ENCODE assay signal across 38 cellular contexts in genomic region chr10:42880255-42880620, GRCh38.
"Had no signal": no experiment of that assay in that cellular context is flagged by ENCODE, and none has a peak within 500 bp of the region (broad histone marks: within the 10 kb centered on the region; RNA-seq: fewer than 3 reads in every experiment).

No MANE protein-coding gene starts in this region.

- H3K4me3 ChIP-seq: adrenal gland, body of pancreas, esophagus squamous epithelium, gastroesophageal sphincter had no signal

- H3K27ac ChIP-seq: adrenal gland, body of pancreas, epithelial cell of prostate, esophagus squamous epithelium, gastroesophageal sphincter, WERI-Rb-1 had no signal

- H3K4me1 Mint-ChIP-seq: activated CD4-positive, alpha-beta T cell treated with anti-CD3 and anti-CD28 coated beads for 36 hours; activated CD4-positive, alpha-beta T cell treated with anti-CD3 and anti-CD28 coated beads, Interleukin-2, amount 10 ng/mL, durations not matched to agents 24 days and 14 days; activated CD8-positive, alpha-beta memory T cell treated with anti-CD3 and anti-CD28 coated beads, Interleukin-2, amount 10 ng/mL, durations not matched to agents 7 days and 5 days; activated naive CD4-positive, alpha-beta T cell treated with anti-CD3 and anti-CD28 coated beads, Interleukin-2, amount 50 U/mL, for 24 hours; activated naive CD8-positive, alpha-beta T cell treated with anti-CD3 and anti-CD28 coated beads for 36 hours; activated naive CD8-positive, alpha-beta T cell treated with anti-CD3 and anti-CD28 coated beads, Interleukin-2, amount 50 U/mL, for 24 hours had no signal

- FAIRE-seq: colon, endometrium, endothelial cell of umbilical vein had no signal

- H3K27me3 ChIP-seq: adrenal gland, body of pancreas had no signal

- H3K27me3 Mint-ChIP-seq: activated CD4-positive, alpha-beta memory T cell treated with anti-CD3 and anti-CD28 coated beads for 36 hours; activated CD4-positive, alpha-beta T cell treated with anti-CD3 and anti-CD28 coated beads for 36 hours; activated CD8-positive, alpha-beta memory T cell treated with anti-CD3 and anti-CD28 coated beads, Interleukin-2, amount 10 ng/mL, durations not matched to agents 7 days and 5 days; activated naive CD4-positive, alpha-beta T cell treated with anti-CD3 and anti-CD28 coated beads, Interleukin-2, amount 50 U/mL, for 24 hours; activated naive CD8-positive, alpha-beta T cell treated with anti-CD3 and anti-CD28 coated beads, Interleukin-2, amount 50 U/mL, for 24 hours had no signal

- H3K36me3 Mint-ChIP-seq: activated CD4-positive, alpha-beta memory T cell treated with anti-CD3 and anti-CD28 coated beads for 36 hours; activated CD8-positive, alpha-beta memory T cell treated with anti-CD3 and anti-CD28 coated beads, Interleukin-2, amount 10 ng/mL, durations not matched to agents 7 days and 5 days; activated naive CD4-positive, alpha-beta T cell treated with anti-CD3 and anti-CD28 coated beads, Interleukin-2, amount 50 U/mL, for 24 hours had no signal

- H3K4me3 Mint-ChIP-seq: activated CD4-positive, alpha-beta memory T cell treated with anti-CD3 and anti-CD28 coated beads for 36 hours; activated CD4-positive, alpha-beta T cell treated with anti-CD3 and anti-CD28 coated beads for 36 hours; activated CD4-positive, alpha-beta T cell treated with anti-CD3 and anti-CD28 coated beads, Interleukin-2, amount 10 ng/mL, durations not matched to agents 24 days and 14 days; activated CD8-positive, alpha-beta memory T cell treated with anti-CD3 and anti-CD28 coated beads, Interleukin-2, amount 10 ng/mL, durations not matched to agents 7 days and 5 days; activated CD8-positive, alpha-beta T cell treated with anti-CD3 and anti-CD28 coated beads, Interleukin-2, amount 10 ng/mL, durations not matched to agents 7 days and 5 days; activated naive CD4-positive, alpha-beta T cell treated with anti-CD3 and anti-CD28 coated beads for 36 hours; activated naive CD4-positive, alpha-beta T cell treated with anti-CD3 and anti-CD28 coated beads, Interleukin-2, amount 50 U/mL, for 24 hours; activated naive CD8-positive, alpha-beta T cell treated with anti-CD3 and anti-CD28 coated beads for 36 hours; activated naive CD8-positive, alpha-beta T cell treated with anti-CD3 and anti-CD28 coated beads, Interleukin-2, amount 50 U/mL, for 24 hours; activated T-helper 1 cell treated with anti-CD3 and anti-CD28 coated beads, Interleukin-12 subunit alpha, Interleukin-12 subunit beta, Interleukin-2, Interleukin-4 antibody, amounts not matched to agents 30 ng/mL and 10 ng/mL and 1 ng/mL, durations not matched to agents 14 hours and 24 hours and 36 hours; effector memory CD8-positive, alpha-beta T cell; T-helper 17 cell; T-helper 2 cell treated with Interferon-gamma antibody and Interleukin-4, amounts not matched to agents 5 μg/mL and 100 μg/mL, for 36 hours had no signal

- DNase-seq: activated CD4-positive, alpha-beta memory T cell treated with anti-CD3 and anti-CD28 coated beads for 36 hours; activated CD4-positive, alpha-beta T cell treated with anti-CD3 and anti-CD28 coated beads for 36 hours; activated CD4-positive, alpha-beta T cell treated with anti-CD3 and anti-CD28 coated beads, Interleukin-2, amount 10 ng/mL, durations not matched to agents 24 days and 14 days; activated CD4-positive, CD25-positive, alpha-beta regulatory T cell; activated CD4-positive, CD25-positive, alpha-beta regulatory T cell treated with anti-CD3 and anti-CD28 coated beads, Interleukin-2, amount 50 U/mL, for 72 hours; activated CD8-positive, alpha-beta memory T cell treated with anti-CD3 and anti-CD28 coated beads, Interleukin-2, amount 10 ng/mL, durations not matched to agents 7 days and 5 days; activated CD8-positive, alpha-beta memory T cell treated with anti-CD3 and anti-CD28 coated beads, Interleukin-2, amount 50 U/mL, for 4 hours; activated CD8-positive, alpha-beta T cell treated with anti-CD3 and anti-CD28 coated beads, Interleukin-2, amount 10 ng/mL, durations not matched to agents 7 days and 5 days; activated effector memory CD4-positive, alpha-beta T cell treated with anti-CD3 and anti-CD28 coated beads, Interleukin-2, amount 50 U/mL, for 16 hours; activated naive CD4-positive, alpha-beta T cell treated with anti-CD3 and anti-CD28 coated beads for 36 hours; activated naive CD8-positive, alpha-beta T cell treated with anti-CD3 and anti-CD28 coated beads for 36 hours; activated naive CD8-positive, alpha-beta T cell treated with anti-CD3 and anti-CD28 coated beads, Interleukin-2, amount 50 U/mL, for 24 hours; activated T-cell treated with anti-CD3 and anti-CD28 coated beads, Interleukin-2, amount 50 U/mL, for 1 hour; activated T-cell treated with anti-CD3 and anti-CD28 coated beads, Interleukin-2, amount 50 U/mL, for 48 hours; adrenal gland; amygdala; aorta; body of pancreas; caudate nucleus; cortex of kidney; dermis blood vessel endothelial cell; effector CD4-positive, alpha-beta T cell; effector memory CD8-positive, alpha-beta T cell; esophagus squamous epithelium; foreskin melanocyte; T-helper 1 cell; T-helper 17 cell; T1000; WERI-Rb-1 had no signal

- H3K9me3 ChIP-seq: adrenal gland had no signal

- H3K4me1 ChIP-seq: body of pancreas had no signal

- H3K36me3 ChIP-seq: adrenal gland, esophagus squamous epithelium, gastroesophageal sphincter, WERI-Rb-1 had no signal

- ATAC-seq: activated CD4-positive, alpha-beta T cell treated with anti-CD3 and anti-CD28 coated beads for 36 hours; activated CD8-positive, alpha-beta memory T cell treated with anti-CD3 and anti-CD28 coated beads, Interleukin-2, amount 10 ng/mL, durations not matched to agents 7 days and 5 days; activated CD8-positive, alpha-beta T cell treated with anti-CD3 and anti-CD28 coated beads, Interleukin-2, amount 10 ng/mL, durations not matched to agents 7 days and 5 days; activated naive CD8-positive, alpha-beta T cell treated with anti-CD3 and anti-CD28 coated beads, Interleukin-2, amount 50 U/mL, for 24 hours; body of pancreas; effector memory CD8-positive, alpha-beta T cell; T-helper 17 cell had no signal

- H3K27ac Mint-ChIP-seq: activated CD4-positive, alpha-beta memory T cell treated with anti-CD3 and anti-CD28 coated beads for 36 hours; activated CD4-positive, alpha-beta T cell treated with anti-CD3 and anti-CD28 coated beads for 36 hours; activated CD4-positive, alpha-beta T cell treated with anti-CD3 and anti-CD28 coated beads, Interleukin-2, amount 10 ng/mL, durations not matched to agents 24 days and 14 days; activated CD8-positive, alpha-beta memory T cell treated with anti-CD3 and anti-CD28 coated beads, Interleukin-2, amount 10 ng/mL, durations not matched to agents 7 days and 5 days; activated CD8-positive, alpha-beta T cell treated with anti-CD3 and anti-CD28 coated beads, Interleukin-2, amount 10 ng/mL, durations not matched to agents 7 days and 5 days; activated naive CD4-positive, alpha-beta T cell treated with anti-CD3 and anti-CD28 coated beads for 36 hours; activated naive CD4-positive, alpha-beta T cell treated with anti-CD3 and anti-CD28 coated beads, Interleukin-2, amount 50 U/mL, for 24 hours; activated naive CD8-positive, alpha-beta T cell treated with anti-CD3 and anti-CD28 coated beads for 36 hours; activated naive CD8-positive, alpha-beta T cell treated with anti-CD3 and anti-CD28 coated beads, Interleukin-2, amount 50 U/mL, for 24 hours; activated T-helper 1 cell treated with anti-CD3 and anti-CD28 coated beads, Interleukin-12 subunit alpha, Interleukin-12 subunit beta, Interleukin-2, Interleukin-4 antibody, amounts not matched to agents 30 ng/mL and 10 ng/mL and 1 ng/mL, durations not matched to agents 14 hours and 24 hours and 36 hours; activated T-helper 2 cell treated with anti-CD3 and anti-CD28 coated beads, Interferon-gamma antibody, Interleukin-2, Interleukin-4, amounts not matched to agents 10 μg/mL and 5 μg/mL and 100 μg/mL, durations not matched to agents 14 hours and 24 hours and 36 hours; effector memory CD8-positive, alpha-beta T cell; T-helper 17 cell; T-helper 2 cell treated with Interferon-gamma antibody and Interleukin-4, amounts not matched to agents 5 μg/mL and 100 μg/mL, for 36 hours had no signal
